Comparison of ENCODE assay signal across 1 cellular context in the genomic region with DNA sequence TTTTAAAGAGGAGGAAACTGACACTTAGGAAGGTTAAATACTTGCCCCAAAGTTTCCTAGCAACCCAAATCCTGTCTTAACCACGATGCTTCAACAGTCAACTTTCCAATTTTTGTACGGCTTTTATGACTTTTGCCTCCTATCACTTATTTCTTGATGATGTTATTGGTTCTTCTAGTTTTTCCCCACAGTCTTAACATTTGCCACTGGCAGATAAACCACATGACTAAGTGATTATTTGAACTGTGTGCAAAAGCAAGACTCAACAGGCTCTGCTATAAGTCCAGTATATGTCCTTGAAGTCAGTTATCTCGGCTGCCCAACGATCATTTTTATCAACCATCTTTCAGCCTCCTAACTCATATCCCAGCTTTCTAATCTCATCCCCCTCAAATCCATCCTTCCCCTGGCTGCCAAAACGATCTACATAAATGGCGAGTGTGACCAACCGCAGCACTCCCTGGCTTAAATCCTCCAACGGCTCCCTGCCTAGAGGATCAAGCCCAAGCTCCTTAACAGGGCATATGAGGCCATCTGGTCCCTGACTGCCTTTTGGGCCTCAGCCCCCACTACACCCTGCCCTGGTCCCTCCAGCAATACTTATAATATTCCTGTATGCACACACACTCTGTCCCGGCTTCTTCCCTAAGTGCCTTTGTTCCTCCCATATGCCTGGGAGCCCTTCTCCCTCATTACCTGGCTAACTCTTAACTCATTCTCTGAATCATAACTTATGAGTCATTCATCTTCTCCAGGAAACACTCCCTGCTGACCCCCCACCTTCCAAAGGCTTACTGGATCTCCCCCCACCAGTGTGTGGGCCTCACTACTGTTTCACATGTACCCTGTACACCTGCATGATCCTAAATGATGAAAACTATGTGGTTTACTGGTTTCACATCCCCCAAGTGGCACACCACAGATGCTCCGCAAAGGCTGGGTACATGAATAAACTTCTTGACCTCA.
TF ChIP-seq lines count a peak whose summit lies in the region.

No MANE protein-coding gene starts in this region.

TF ChIP-seq in K562, 482 proteins besides CTCF, POLR2A, EP300 and RAD21 (continued from another document and continues in another):
- TF ChIP-seq, protein P1, sequence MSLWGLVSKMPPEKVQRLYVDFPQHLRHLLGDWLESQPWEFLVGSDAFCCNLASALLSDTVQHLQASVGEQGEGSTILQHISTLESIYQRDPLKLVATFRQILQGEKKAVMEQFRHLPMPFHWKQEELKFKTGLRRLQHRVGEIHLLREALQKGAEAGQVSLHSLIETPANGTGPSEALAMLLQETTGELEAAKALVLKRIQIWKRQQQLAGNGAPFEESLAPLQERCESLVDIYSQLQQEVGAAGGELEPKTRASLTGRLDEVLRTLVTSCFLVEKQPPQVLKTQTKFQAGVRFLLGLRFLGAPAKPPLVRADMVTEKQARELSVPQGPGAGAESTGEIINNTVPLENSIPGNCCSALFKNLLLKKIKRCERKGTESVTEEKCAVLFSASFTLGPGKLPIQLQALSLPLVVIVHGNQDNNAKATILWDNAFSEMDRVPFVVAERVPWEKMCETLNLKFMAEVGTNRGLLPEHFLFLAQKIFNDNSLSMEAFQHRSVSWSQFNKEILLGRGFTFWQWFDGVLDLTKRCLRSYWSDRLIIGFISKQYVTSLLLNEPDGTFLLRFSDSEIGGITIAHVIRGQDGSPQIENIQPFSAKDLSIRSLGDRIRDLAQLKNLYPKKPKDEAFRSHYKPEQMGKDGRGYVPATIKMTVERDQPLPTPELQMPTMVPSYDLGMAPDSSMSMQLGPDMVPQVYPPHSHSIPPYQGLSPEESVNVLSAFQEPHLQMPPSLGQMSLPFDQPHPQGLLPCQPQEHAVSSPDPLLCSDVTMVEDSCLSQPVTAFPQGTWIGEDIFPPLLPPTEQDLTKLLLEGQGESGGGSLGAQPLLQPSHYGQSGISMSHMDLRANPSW (CRISPR knock-in tag; IDR thresholded peaks at IDR 0.05) = no peak
- no peak for TF ChIP-seq HEY1 (CRISPR knock-in tag; IDR thresholded peaks at IDR 0.05; ENCODE audit: borderline replicate concordance)
- TF ChIP-seq, protein P2, sequence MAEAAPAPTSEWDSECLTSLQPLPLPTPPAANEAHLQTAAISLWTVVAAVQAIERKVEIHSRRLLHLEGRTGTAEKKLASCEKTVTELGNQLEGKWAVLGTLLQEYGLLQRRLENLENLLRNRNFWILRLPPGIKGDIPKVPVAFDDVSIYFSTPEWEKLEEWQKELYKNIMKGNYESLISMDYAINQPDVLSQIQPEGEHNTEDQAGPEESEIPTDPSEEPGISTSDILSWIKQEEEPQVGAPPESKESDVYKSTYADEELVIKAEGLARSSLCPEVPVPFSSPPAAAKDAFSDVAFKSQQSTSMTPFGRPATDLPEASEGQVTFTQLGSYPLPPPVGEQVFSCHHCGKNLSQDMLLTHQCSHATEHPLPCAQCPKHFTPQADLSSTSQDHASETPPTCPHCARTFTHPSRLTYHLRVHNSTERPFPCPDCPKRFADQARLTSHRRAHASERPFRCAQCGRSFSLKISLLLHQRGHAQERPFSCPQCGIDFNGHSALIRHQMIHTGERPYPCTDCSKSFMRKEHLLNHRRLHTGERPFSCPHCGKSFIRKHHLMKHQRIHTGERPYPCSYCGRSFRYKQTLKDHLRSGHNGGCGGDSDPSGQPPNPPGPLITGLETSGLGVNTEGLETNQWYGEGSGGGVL (CRISPR knock-in tag; IDR thresholded peaks at IDR 0.05) = no peak
- TF ChIP-seq, protein P3, sequence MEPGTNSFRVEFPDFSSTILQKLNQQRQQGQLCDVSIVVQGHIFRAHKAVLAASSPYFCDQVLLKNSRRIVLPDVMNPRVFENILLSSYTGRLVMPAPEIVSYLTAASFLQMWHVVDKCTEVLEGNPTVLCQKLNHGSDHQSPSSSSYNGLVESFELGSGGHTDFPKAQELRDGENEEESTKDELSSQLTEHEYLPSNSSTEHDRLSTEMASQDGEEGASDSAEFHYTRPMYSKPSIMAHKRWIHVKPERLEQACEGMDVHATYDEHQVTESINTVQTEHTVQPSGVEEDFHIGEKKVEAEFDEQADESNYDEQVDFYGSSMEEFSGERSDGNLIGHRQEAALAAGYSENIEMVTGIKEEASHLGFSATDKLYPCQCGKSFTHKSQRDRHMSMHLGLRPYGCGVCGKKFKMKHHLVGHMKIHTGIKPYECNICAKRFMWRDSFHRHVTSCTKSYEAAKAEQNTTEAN (CRISPR knock-in tag; IDR thresholded peaks at IDR 0.05) = no peak
- no peak for TF ChIP-seq ZBTB8A (IDR thresholded peaks at IDR 0.05; ENCODE audit: partially characterized antibody)
- TF ChIP-seq NRF1 (conservative IDR thresholded peaks at IDR 0.05 in 1 of 2, IDR thresholded peaks at IDR 0.05 in 1 of 2) = no peak; a peak in 1 of 4 replicates
- TF ChIP-seq ZNF184 (CRISPR knock-in tag; IDR thresholded peaks at IDR 0.05) = no peak
- no peak for TF ChIP-seq KLF6 (CRISPR knock-in tag; IDR thresholded peaks at IDR 0.05; ENCODE audit: borderline replicate concordance)
- TF ChIP-seq NEUROD1 (IDR thresholded peaks at IDR 0.05; ENCODE audit: borderline replicate concordance, low read depth, low read length, partially characterized antibody) = no peak
- TF ChIP-seq TOE1 (IDR thresholded peaks at IDR 0.05; ENCODE audit: borderline replicate concordance) = peak; percentile 34; the same call in 1 of the 2 replicates
- TF ChIP-seq TOE1 (CRISPR knock-in tag; IDR thresholded peaks at IDR 0.05; ENCODE audit: borderline replicate concordance, low read depth) = no peak
- no peak for TF ChIP-seq PCBP1 (IDR thresholded peaks at IDR 0.05; ENCODE audit: low read depth, low read length, poor library complexity, severe bottlenecking)
- peak; percentile 86 for TF ChIP-seq NFE2 (IDR thresholded peaks at IDR 0.05; ENCODE audit: low read depth)
- no peak for TF ChIP-seq KLF13 (tag; IDR thresholded peaks at IDR 0.05; ENCODE audit: borderline replicate concordance, low read depth)
- no peak for TF ChIP-seq ETV6 (IDR thresholded peaks at IDR 0.05; ENCODE audit: borderline replicate concordance in 1 of 2, low read depth in 2 of 2, low read length in 1 of 2)
- no peak for TF ChIP-seq ETV6 (CRISPR knock-in tag; IDR thresholded peaks at IDR 0.05; ENCODE audit: borderline replicate concordance)
- TF ChIP-seq, protein P4, sequence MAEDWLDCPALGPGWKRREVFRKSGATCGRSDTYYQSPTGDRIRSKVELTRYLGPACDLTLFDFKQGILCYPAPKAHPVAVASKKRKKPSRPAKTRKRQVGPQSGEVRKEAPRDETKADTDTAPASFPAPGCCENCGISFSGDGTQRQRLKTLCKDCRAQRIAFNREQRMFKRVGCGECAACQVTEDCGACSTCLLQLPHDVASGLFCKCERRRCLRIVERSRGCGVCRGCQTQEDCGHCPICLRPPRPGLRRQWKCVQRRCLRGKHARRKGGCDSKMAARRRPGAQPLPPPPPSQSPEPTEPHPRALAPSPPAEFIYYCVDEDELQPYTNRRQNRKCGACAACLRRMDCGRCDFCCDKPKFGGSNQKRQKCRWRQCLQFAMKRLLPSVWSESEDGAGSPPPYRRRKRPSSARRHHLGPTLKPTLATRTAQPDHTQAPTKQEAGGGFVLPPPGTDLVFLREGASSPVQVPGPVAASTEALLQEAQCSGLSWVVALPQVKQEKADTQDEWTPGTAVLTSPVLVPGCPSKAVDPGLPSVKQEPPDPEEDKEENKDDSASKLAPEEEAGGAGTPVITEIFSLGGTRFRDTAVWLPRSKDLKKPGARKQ (CRISPR knock-in tag; IDR thresholded peaks at IDR 0.05) = no peak
- no peak for TF ChIP-seq BRCA1 (IDR thresholded peaks at IDR 0.05)
- no peak for TF ChIP-seq BRCA1 (CRISPR knock-in tag; IDR thresholded peaks at IDR 0.05)
- peak in 1 of 2 experiments; percentile 84; a peak in 2 of 4 replicates for TF ChIP-seq TBL1XR1 (IDR thresholded peaks at IDR 0.05; ENCODE audit: low read length in 2 of 2)
- no peak for TF ChIP-seq NR3C1 (CRISPR knock-in tag; IDR thresholded peaks at IDR 0.05)
- 0 out of 2 replicates have a peak, but pooled peaks have one; percentile 54 for TF ChIP-seq SMARCA5 (IDR thresholded peaks at IDR 0.05)
- TF ChIP-seq ARNT (IDR thresholded peaks at IDR 0.05) = peak; percentile 52 to 71; a peak in 2 of 4 replicates
- TF ChIP-seq, protein P5, sequence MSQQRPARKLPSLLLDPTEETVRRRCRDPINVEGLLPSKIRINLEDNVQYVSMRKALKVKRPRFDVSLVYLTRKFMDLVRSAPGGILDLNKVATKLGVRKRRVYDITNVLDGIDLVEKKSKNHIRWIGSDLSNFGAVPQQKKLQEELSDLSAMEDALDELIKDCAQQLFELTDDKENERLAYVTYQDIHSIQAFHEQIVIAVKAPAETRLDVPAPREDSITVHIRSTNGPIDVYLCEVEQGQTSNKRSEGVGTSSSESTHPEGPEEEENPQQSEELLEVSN (IDR thresholded peaks at IDR 0.05; ENCODE audit: borderline replicate concordance in 1 of 2, extremely low read depth in 1 of 2, insufficient read depth in 1 of 2, insufficient read length in 1 of 2, low read depth in 1 of 2, low read length in 1 of 2, poor library complexity in 1 of 2, severe bottlenecking in 1 of 2) = no peak
- TF ChIP-seq ILF3 (IDR thresholded peaks at IDR 0.05; ENCODE audit: borderline replicate concordance) = no peak
- TF ChIP-seq BRD4 (IDR thresholded peaks at IDR 0.05) = no peak
- no peak for TF ChIP-seq SIN3B (IDR thresholded peaks at IDR 0.05; ENCODE audit: low read depth)
- TF ChIP-seq NBN (IDR thresholded peaks at IDR 0.05; ENCODE audit: low read depth) = peak; percentile 86
- no peak for TF ChIP-seq RBM34 (IDR thresholded peaks at IDR 0.05; ENCODE audit: borderline replicate concordance, insufficient read depth, low read length)
- peak; percentile 70 for TF ChIP-seq MTA1 (IDR thresholded peaks at IDR 0.05; ENCODE audit: borderline replicate concordance)
- TF ChIP-seq, protein P6, sequence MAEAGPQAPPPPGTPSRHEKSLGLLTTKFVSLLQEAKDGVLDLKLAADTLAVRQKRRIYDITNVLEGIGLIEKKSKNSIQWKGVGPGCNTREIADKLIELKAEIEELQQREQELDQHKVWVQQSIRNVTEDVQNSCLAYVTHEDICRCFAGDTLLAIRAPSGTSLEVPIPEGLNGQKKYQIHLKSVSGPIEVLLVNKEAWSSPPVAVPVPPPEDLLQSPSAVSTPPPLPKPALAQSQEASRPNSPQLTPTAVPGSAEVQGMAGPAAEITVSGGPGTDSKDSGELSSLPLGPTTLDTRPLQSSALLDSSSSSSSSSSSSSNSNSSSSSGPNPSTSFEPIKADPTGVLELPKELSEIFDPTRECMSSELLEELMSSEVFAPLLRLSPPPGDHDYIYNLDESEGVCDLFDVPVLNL (CRISPR knock-in tag; IDR thresholded peaks at IDR 0.05; ENCODE audit: low read depth) = no peak
- TF ChIP-seq ZFPM2 (CRISPR knock-in tag; IDR thresholded peaks at IDR 0.05) = no peak
- no peak for TF ChIP-seq NFXL1 (CRISPR knock-in tag; IDR thresholded peaks at IDR 0.05)
- no peak for TF ChIP-seq ZNF263 (CRISPR knock-in tag; IDR thresholded peaks at IDR 0.05; ENCODE audit: borderline replicate concordance)
- TF ChIP-seq, protein P7, sequence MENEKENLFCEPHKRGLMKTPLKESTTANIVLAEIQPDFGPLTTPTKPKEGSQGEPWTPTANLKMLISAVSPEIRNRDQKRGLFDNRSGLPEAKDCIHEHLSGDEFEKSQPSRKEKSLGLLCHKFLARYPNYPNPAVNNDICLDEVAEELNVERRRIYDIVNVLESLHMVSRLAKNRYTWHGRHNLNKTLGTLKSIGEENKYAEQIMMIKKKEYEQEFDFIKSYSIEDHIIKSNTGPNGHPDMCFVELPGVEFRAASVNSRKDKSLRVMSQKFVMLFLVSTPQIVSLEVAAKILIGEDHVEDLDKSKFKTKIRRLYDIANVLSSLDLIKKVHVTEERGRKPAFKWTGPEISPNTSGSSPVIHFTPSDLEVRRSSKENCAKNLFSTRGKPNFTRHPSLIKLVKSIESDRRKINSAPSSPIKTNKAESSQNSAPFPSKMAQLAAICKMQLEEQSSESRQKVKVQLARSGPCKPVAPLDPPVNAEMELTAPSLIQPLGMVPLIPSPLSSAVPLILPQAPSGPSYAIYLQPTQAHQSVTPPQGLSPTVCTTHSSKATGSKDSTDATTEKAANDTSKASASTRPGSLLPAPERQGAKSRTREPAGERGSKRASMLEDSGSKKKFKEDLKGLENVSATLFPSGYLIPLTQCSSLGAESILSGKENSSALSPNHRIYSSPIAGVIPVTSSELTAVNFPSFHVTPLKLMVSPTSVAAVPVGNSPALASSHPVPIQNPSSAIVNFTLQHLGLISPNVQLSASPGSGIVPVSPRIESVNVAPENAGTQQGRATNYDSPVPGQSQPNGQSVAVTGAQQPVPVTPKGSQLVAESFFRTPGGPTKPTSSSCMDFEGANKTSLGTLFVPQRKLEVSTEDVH (IDR thresholded peaks at IDR 0.05; ENCODE audit: low read depth, partially characterized antibody) = no peak
- no peak for TF ChIP-seq SMAD2 (IDR thresholded peaks at IDR 0.05; ENCODE audit: low read depth, low read length)
- TF ChIP-seq, protein P8, sequence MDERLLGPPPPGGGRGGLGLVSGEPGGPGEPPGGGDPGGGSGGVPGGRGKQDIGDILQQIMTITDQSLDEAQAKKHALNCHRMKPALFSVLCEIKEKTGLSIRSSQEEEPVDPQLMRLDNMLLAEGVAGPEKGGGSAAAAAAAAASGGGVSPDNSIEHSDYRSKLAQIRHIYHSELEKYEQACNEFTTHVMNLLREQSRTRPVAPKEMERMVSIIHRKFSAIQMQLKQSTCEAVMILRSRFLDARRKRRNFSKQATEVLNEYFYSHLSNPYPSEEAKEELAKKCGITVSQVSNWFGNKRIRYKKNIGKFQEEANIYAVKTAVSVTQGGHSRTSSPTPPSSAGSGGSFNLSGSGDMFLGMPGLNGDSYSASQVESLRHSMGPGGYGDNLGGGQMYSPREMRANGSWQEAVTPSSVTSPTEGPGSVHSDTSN (CRISPR knock-in tag; IDR thresholded peaks at IDR 0.05; ENCODE audit: low read depth) = no peak
- TF ChIP-seq, protein P8 (tag; conservative IDR thresholded peaks at IDR 0.05; ENCODE audit: low read depth) = peak; percentile 64
- no peak for TF ChIP-seq ZNF57 (CRISPR knock-in tag; IDR thresholded peaks at IDR 0.05)
- TF ChIP-seq SMARCC2 (IDR thresholded peaks at IDR 0.05; ENCODE audit: low read depth) = peak; percentile 43; the same call in 1 of the 2 replicates
- no peak for TF ChIP-seq SRSF1 (IDR thresholded peaks at IDR 0.05; ENCODE audit: low read depth, low read length)
- TF ChIP-seq ZNF436 (CRISPR knock-in tag; IDR thresholded peaks at IDR 0.05) = no peak
- no peak for TF ChIP-seq FIP1L1 (IDR thresholded peaks at IDR 0.05; ENCODE audit: low read depth, low read length, poor library complexity, severe bottlenecking)
- no peak for TF ChIP-seq PHB (CRISPR knock-in tag; IDR thresholded peaks at IDR 0.05)
- TF ChIP-seq PML (IDR thresholded peaks at IDR 0.05; ENCODE audit: low read length) = peak; percentile 45; the same call in 1 of the 2 replicates
- no peak; the same call in none of the 2 replicates for TF ChIP-seq GABPA (tag; conservative IDR thresholded peaks at IDR 0.05; ENCODE audit: low read depth)
- TF ChIP-seq, protein P9, sequence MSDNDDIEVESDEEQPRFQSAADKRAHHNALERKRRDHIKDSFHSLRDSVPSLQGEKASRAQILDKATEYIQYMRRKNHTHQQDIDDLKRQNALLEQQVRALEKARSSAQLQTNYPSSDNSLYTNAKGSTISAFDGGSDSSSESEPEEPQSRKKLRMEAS (CRISPR knock-in tag; IDR thresholded peaks at IDR 0.05) = peak; percentile 41; the same call in 1 of the 2 replicates
- TF ChIP-seq ZNF133 (CRISPR knock-in tag; IDR thresholded peaks at IDR 0.05) = no peak
- no peak for TF ChIP-seq SREBF1 (IDR thresholded peaks at IDR 0.05; ENCODE audit: borderline replicate concordance, low read depth, low read length)
